Comparison of ENCODE assay signal across 30 cellular contexts in the genomic region with DNA sequence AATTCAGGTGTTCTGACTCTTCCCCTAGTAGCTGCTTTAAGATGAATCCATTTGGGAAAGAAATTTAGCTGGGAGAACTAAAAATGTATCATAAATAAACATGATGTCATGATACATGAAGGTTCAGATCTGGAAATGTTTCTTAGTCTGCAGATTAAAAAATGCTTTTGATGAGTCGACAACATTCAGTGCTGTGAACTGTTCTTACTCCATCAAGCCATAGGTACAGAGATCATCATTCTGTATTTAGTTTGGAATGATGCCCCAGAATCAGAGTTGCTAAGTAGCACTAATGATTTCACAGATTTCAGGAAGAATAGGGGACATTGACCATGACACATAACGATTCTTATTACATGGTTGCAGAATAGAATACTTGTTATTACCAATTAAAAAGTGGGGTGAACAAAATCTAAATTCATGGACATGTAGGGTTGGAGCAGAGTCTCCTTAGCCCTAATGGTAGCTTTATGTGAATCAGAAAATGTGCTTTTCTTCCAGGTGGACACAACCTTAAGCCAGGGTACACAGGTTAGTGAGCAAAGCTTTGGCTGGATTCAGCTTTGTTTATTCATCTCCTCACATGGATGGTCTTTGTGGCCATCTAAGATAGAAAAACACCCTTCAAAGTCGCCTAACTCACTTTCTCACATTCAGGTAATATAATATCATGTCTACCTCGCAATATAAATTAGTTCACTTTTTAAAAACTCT.
"Had no signal": no experiment of that assay in that cellular context is flagged by ENCODE, and none has a peak within 500 bp of the region (broad histone marks: within the 10 kb centered on the region; RNA-seq: fewer than 3 reads in every experiment).

No MANE protein-coding gene starts in this region.

- H2AFZ ChIP-seq: parathyroid adenoma had no signal

- H3K36me3 Mint-ChIP-seq: naive thymus-derived CD4-positive, alpha-beta T cell; natural killer cell; stimulated activated effector memory CD8-positive, alpha-beta T cell treated with anti-CD3 and anti-CD28 coated beads, Interleukin-12 subunit alpha, Interleukin-12 subunit beta, amount 100 ng/mL, for 72 hours; stimulated activated naive B cell treated with anti-CD40 and anti-IgM and Interleukin-4, amounts not matched to agents 10 μg/mL and 1 μg/mL and 100 μg/mL, for 72 hours had no signal

- H3K4me1 Mint-ChIP-seq: naive thymus-derived CD4-positive, alpha-beta T cell; natural killer cell; nephron; neural crest cell; stimulated activated effector memory CD8-positive, alpha-beta T cell treated with anti-CD3 and anti-CD28 coated beads, Interleukin-12 subunit alpha, Interleukin-12 subunit beta, amount 100 ng/mL, for 72 hours; stimulated activated naive B cell treated with anti-CD40 and anti-IgM and Interleukin-4, amounts not matched to agents 10 μg/mL and 1 μg/mL and 100 μg/mL, for 72 hours had no signal

- H3K4me3 Mint-ChIP-seq: naive thymus-derived CD4-positive, alpha-beta T cell; natural killer cell; nephron; neural crest cell; stimulated activated effector memory CD8-positive, alpha-beta T cell treated with anti-CD3 and anti-CD28 coated beads, Interleukin-12 subunit alpha, Interleukin-12 subunit beta, amount 100 ng/mL, for 72 hours; stimulated activated naive B cell treated with anti-CD40 and anti-IgM and Interleukin-4, amounts not matched to agents 10 μg/mL and 1 μg/mL and 100 μg/mL, for 72 hours; stimulated activated naive CD8-positive, alpha-beta T cell treated with anti-CD3 and anti-CD28 coated beads, Interleukin-15, Interleukin-2, amounts not matched to agents 100 ng/mL and 50 ng/mL, for 24 hours had no signal

- H3K9me3 Mint-ChIP-seq: neural crest cell; stimulated activated effector memory CD8-positive, alpha-beta T cell treated with anti-CD3 and anti-CD28 coated beads, Interleukin-12 subunit alpha, Interleukin-12 subunit beta, amount 100 ng/mL, for 72 hours; stimulated activated naive CD8-positive, alpha-beta T cell treated with anti-CD3 and anti-CD28 coated beads, Interleukin-15, Interleukin-2, amounts not matched to agents 100 ng/mL and 50 ng/mL, for 24 hours had no signal

- ATAC-seq: naive thymus-derived CD4-positive, alpha-beta T cell; natural killer cell; psoas muscle; right cardiac atrium; sciatic nerve; stimulated activated effector memory CD8-positive, alpha-beta T cell treated with anti-CD3 and anti-CD28 coated beads, Interleukin-12 subunit alpha, Interleukin-12 subunit beta, amount 100 ng/mL, for 72 hours; stimulated activated naive B cell treated with anti-CD40 and anti-IgM and Interleukin-4, amounts not matched to agents 10 μg/mL and 1 μg/mL and 100 μg/mL, for 72 hours had no signal

- H3K4me3 ChIP-seq: ovary, psoas muscle, skin epidermis, stomach, thoracic aorta, thyroid gland, tibial nerve, upper lobe of left lung, vagina had no signal

- H3K27me3 Mint-ChIP-seq: progenitor cell of endocrine pancreas; stimulated activated naive B cell treated with anti-CD40 and anti-IgM and Interleukin-4, amounts not matched to agents 10 μg/mL and 1 μg/mL and 100 μg/mL, for 72 hours; stimulated activated naive CD8-positive, alpha-beta T cell treated with anti-CD3 and anti-CD28 coated beads, Interleukin-15, Interleukin-2, amounts not matched to agents 100 ng/mL and 50 ng/mL, for 24 hours had no signal

- H3K9ac ChIP-seq: parathyroid adenoma had no signal

- FAIRE-seq: urothelium cell line had no signal

- DNase-seq: naive thymus-derived CD4-positive, alpha-beta T cell; natural killer cell; nucleus accumbens; ovary; posterior cingulate gyrus; psoas muscle; right cardiac atrium; stimulated activated CD4-positive, alpha-beta T cell treated with anti-CD3 and anti-CD28 coated beads, Interleukin-15, amount 100 ng/mL, for 24 hours; stimulated activated CD4-positive, alpha-beta T cell treated with anti-CD3 and anti-CD28 coated beads, Interleukin-2, amount 100 ng/mL, for 24 hours; stimulated activated CD4-positive, alpha-beta T cell treated with anti-CD3 and anti-CD28 coated beads, Interleukin-2, amount 100 ng/mL, for 48 hours; stimulated activated CD4-positive, alpha-beta T cell treated with anti-CD3 and anti-CD28 coated beads, Interleukin-4, amount 100 ng/mL, for 24 hours; stimulated activated naive B cell treated with anti-CD40 and anti-IgM and Interleukin-4, amounts not matched to agents 10 μg/mL and 1 μg/mL and 100 μg/mL, for 72 hours; stimulated activated naive CD4-positive, alpha-beta T cell treated with Interleukin-2 at 50 U/mL for 16 hours; stomach; thyroid gland; trophoblast cell; upper lobe of left lung had no signal

- H3K9me3 ChIP-seq: neutrophil, psoas muscle, stomach, thoracic aorta, thyroid gland, tibial nerve, upper lobe of left lung, vagina had no signal

- H3K79me2 ChIP-seq: parathyroid adenoma had no signal

- H3K27me3 ChIP-seq: neutrophil, ovary, stomach, thyroid gland, tibial nerve, upper lobe of left lung, vagina had no signal

- H3K4me1 ChIP-seq: parathyroid adenoma, psoas muscle, stomach, thyroid gland, tibial nerve, upper lobe of left lung, vagina had no signal

- H3K27ac Mint-ChIP-seq: naive thymus-derived CD4-positive, alpha-beta T cell; natural killer cell; nephron; progenitor cell of endocrine pancreas; stimulated activated effector memory CD8-positive, alpha-beta T cell treated with anti-CD3 and anti-CD28 coated beads, Interleukin-12 subunit alpha, Interleukin-12 subunit beta, amount 100 ng/mL, for 72 hours; stimulated activated naive B cell treated with anti-CD40 and anti-IgM and Interleukin-4, amounts not matched to agents 10 μg/mL and 1 μg/mL and 100 μg/mL, for 72 hours; stimulated activated naive CD8-positive, alpha-beta T cell treated with anti-CD3 and anti-CD28 coated beads, Interleukin-15, Interleukin-2, amounts not matched to agents 100 ng/mL and 50 ng/mL, for 24 hours had no signal

- H3K36me3 ChIP-seq: neutrophil, ovary, stomach, thoracic aorta, thyroid gland, tibial nerve, upper lobe of left lung, vagina had no signal

- H3K27ac ChIP-seq: neutrophil, ovary, parathyroid adenoma, psoas muscle, skin epidermis, stomach, thoracic aorta, thyroid gland, tibial nerve, upper lobe of left lung, vagina had no signal
